ENCODE assay signal across 34 cellular contexts in genomic region chr18:77766421-77766820, GRCh38.
"Had no signal": no experiment of that assay in that cellular context is flagged by ENCODE, and none has a peak within 500 bp of the region (broad histone marks: within the 10 kb centered on the region; RNA-seq: fewer than 3 reads in every experiment).

No MANE protein-coding gene starts in this region.

- H3K36me3 Mint-ChIP-seq: activated CD8-positive, alpha-beta memory T cell treated with anti-CD3 and anti-CD28 coated beads, Interleukin-2, amount 10 ng/mL, durations not matched to agents 7 days and 5 days; activated naive CD4-positive, alpha-beta T cell treated with anti-CD3 and anti-CD28 coated beads, Interleukin-2, amount 50 U/mL, for 72 hours; activated naive CD8-positive, alpha-beta T cell treated with anti-CD3 and anti-CD28 coated beads for 36 hours had no signal

- H3K27ac ChIP-seq: adrenal gland, body of pancreas, brain microvascular endothelial cell, breast epithelium, VCaP had no signal

- ATAC-seq: activated CD8-positive, alpha-beta memory T cell treated with anti-CD3 and anti-CD28 coated beads, Interleukin-2, amount 10 ng/mL, durations not matched to agents 7 days and 5 days; activated CD8-positive, alpha-beta T cell treated with anti-CD3 and anti-CD28 coated beads, Interleukin-2, amount 10 ng/mL, durations not matched to agents 7 days and 5 days; activated naive CD4-positive, alpha-beta T cell treated with anti-CD3 and anti-CD28 coated beads, Interleukin-2, amount 50 U/mL, for 72 hours; body of pancreas had no signal

- H3K4me3 Mint-ChIP-seq: activated B cell treated with CpG ODN at 0.5 μM for 24 hours; activated CD4-positive, alpha-beta memory T cell treated with anti-CD3 and anti-CD28 coated beads, Interleukin-2, amount 10 ng/mL, durations not matched to agents 7 days and 5 days; activated CD4-positive, alpha-beta T cell treated with anti-CD3 and anti-CD28 coated beads, Interleukin-2, amount 10 ng/mL, durations not matched to agents 7 days and 5 days; activated CD8-positive, alpha-beta memory T cell treated with anti-CD3 and anti-CD28 coated beads, Interleukin-2, amount 10 ng/mL, durations not matched to agents 7 days and 5 days; activated CD8-positive, alpha-beta T cell treated with anti-CD3 and anti-CD28 coated beads, Interleukin-2, amount 10 ng/mL, durations not matched to agents 7 days and 5 days; activated naive CD4-positive, alpha-beta T cell treated with anti-CD3 and anti-CD28 coated beads for 36 hours; activated naive CD8-positive, alpha-beta T cell treated with anti-CD3 and anti-CD28 coated beads for 36 hours; activated T-cell treated with anti-CD3 and anti-CD28 coated beads, Interleukin-2, amount 50 U/mL, for 24 hours; T-helper 1 cell treated with Interleukin-12 subunit alpha and Interleukin-12 subunit beta and Interleukin-4 antibody, amounts not matched to agents 30 μg/mL and 1 μg/mL, for 36 hours; T-helper 2 cell treated with Interferon-gamma antibody and Interleukin-4, amounts not matched to agents 5 μg/mL and 100 μg/mL, for 36 hours had no signal

- H3K4me1 Mint-ChIP-seq: activated CD4-positive, alpha-beta memory T cell treated with anti-CD3 and anti-CD28 coated beads, Interleukin-2, amount 10 ng/mL, durations not matched to agents 7 days and 5 days; activated CD4-positive, alpha-beta T cell treated with anti-CD3 and anti-CD28 coated beads, Interleukin-2, amount 10 ng/mL, durations not matched to agents 7 days and 5 days; activated CD8-positive, alpha-beta memory T cell treated with anti-CD3 and anti-CD28 coated beads, Interleukin-2, amount 10 ng/mL, durations not matched to agents 7 days and 5 days; activated naive CD8-positive, alpha-beta T cell treated with anti-CD3 and anti-CD28 coated beads for 36 hours had no signal

- H3K27me3 ChIP-seq: adrenal gland, body of pancreas, brain microvascular endothelial cell had no signal

- H3K27ac Mint-ChIP-seq: activated B cell treated with CpG ODN at 0.5 μM for 24 hours; activated CD4-positive, alpha-beta memory T cell treated with anti-CD3 and anti-CD28 coated beads, Interleukin-2, amount 10 ng/mL, durations not matched to agents 7 days and 5 days; activated CD4-positive, alpha-beta T cell treated with anti-CD3 and anti-CD28 coated beads, Interleukin-2, amount 10 ng/mL, durations not matched to agents 7 days and 5 days; activated CD8-positive, alpha-beta memory T cell treated with anti-CD3 and anti-CD28 coated beads, Interleukin-2, amount 10 ng/mL, durations not matched to agents 7 days and 5 days; activated CD8-positive, alpha-beta T cell treated with anti-CD3 and anti-CD28 coated beads, Interleukin-2, amount 10 ng/mL, durations not matched to agents 7 days and 5 days; activated naive CD4-positive, alpha-beta T cell treated with anti-CD3 and anti-CD28 coated beads for 36 hours; activated naive CD4-positive, alpha-beta T cell treated with anti-CD3 and anti-CD28 coated beads, Interleukin-2, amount 50 U/mL, for 72 hours; activated naive CD8-positive, alpha-beta T cell treated with anti-CD3 and anti-CD28 coated beads for 36 hours; activated T-cell treated with anti-CD3 and anti-CD28 coated beads, Interleukin-2, amount 50 U/mL, for 24 hours; activated T-helper 2 cell treated with anti-CD3 and anti-CD28 coated beads, Interferon-gamma antibody, Interleukin-2, Interleukin-4, amounts not matched to agents 10 μg/mL and 5 μg/mL and 100 μg/mL, durations not matched to agents 14 hours and 24 hours and 36 hours; T-helper 1 cell treated with Interleukin-12 subunit alpha and Interleukin-12 subunit beta and Interleukin-4 antibody, amounts not matched to agents 30 μg/mL and 1 μg/mL, for 36 hours; T-helper 2 cell treated with Interferon-gamma antibody and Interleukin-4, amounts not matched to agents 5 μg/mL and 100 μg/mL, for 36 hours had no signal

- H3K36me3 ChIP-seq: adrenal gland, brain microvascular endothelial cell, breast epithelium had no signal

- H3K9me3 Mint-ChIP-seq: activated CD4-positive, alpha-beta T cell treated with anti-CD3 and anti-CD28 coated beads, Interleukin-2, amount 10 ng/mL, durations not matched to agents 7 days and 5 days; activated naive CD4-positive, alpha-beta T cell treated with anti-CD3 and anti-CD28 coated beads for 36 hours; activated T-cell treated with anti-CD3 and anti-CD28 coated beads, Interleukin-2, amount 50 U/mL, for 24 hours; activated T-helper 2 cell treated with anti-CD3 and anti-CD28 coated beads, Interferon-gamma antibody, Interleukin-2, Interleukin-4, amounts not matched to agents 10 μg/mL and 5 μg/mL and 100 μg/mL, durations not matched to agents 14 hours and 24 hours and 36 hours; T-helper 1 cell treated with Interleukin-12 subunit alpha and Interleukin-12 subunit beta and Interleukin-4 antibody, amounts not matched to agents 30 μg/mL and 1 μg/mL, for 36 hours; T-helper 2 cell treated with Interferon-gamma antibody and Interleukin-4, amounts not matched to agents 5 μg/mL and 100 μg/mL, for 36 hours had no signal

- DNase-seq: activated B cell treated with CpG ODN at 0.5 μM for 24 hours; activated CD4-positive, alpha-beta memory T cell treated with anti-CD3 and anti-CD28 coated beads, Interleukin-2, amount 10 ng/mL, durations not matched to agents 7 days and 5 days; activated CD4-positive, alpha-beta T cell treated with anti-CD3 and anti-CD28 coated beads for 48 hours; activated CD4-positive, alpha-beta T cell treated with anti-CD3 and anti-CD28 coated beads, Interleukin-2, amount 10 ng/mL, durations not matched to agents 7 days and 5 days; activated CD4-positive, alpha-beta T cell treated with anti-CD3 and anti-CD28 coated beads, Interleukin-2, amount 50 U/mL, for 48 hours; activated CD4-positive, CD25-positive, alpha-beta regulatory T cell treated with anti-CD3 and anti-CD28 coated beads, Interleukin-2, amount 50 U/mL, for 72 hours; activated CD8-positive, alpha-beta memory T cell treated with anti-CD3 and anti-CD28 coated beads for 24 hours; activated CD8-positive, alpha-beta memory T cell treated with anti-CD3 and anti-CD28 coated beads, Interleukin-2, amount 10 ng/mL, durations not matched to agents 7 days and 5 days; activated CD8-positive, alpha-beta memory T cell treated with anti-CD3 and anti-CD28 coated beads, Interleukin-2, amount 50 U/mL, for 48 hours; activated CD8-positive, alpha-beta T cell treated with anti-CD3 and anti-CD28 coated beads, Interleukin-2, amount 10 ng/mL, durations not matched to agents 7 days and 5 days; activated effector memory CD4-positive, alpha-beta T cell treated with anti-CD3 and anti-CD28 coated beads, Interleukin-2, amount 50 U/mL, for 16 hours; activated gamma-delta T cell treated with Interleukin-2 at 50 U/mL for 16 hours; activated naive CD4-positive, alpha-beta T cell; activated naive CD4-positive, alpha-beta T cell treated with anti-CD3 and anti-CD28 coated beads for 36 hours; activated naive CD4-positive, alpha-beta T cell treated with anti-CD3 and anti-CD28 coated beads, Interleukin-2, amount 50 U/mL, for 16 hours; activated naive CD8-positive, alpha-beta T cell treated with anti-CD3 and anti-CD28 coated beads for 36 hours; activated T-cell treated with anti-CD3 and anti-CD28 coated beads, Interleukin-2, amount 50 U/mL, for 24 hours; activated T-cell treated with anti-CD3 and anti-CD28 coated beads, Interleukin-2, amount 50 U/mL, for 48 hours; adrenal gland; amniotic stem cell; aorta; body of pancreas; brain microvascular endothelial cell; central memory CD4-positive, alpha-beta T cell; T-helper 2 cell; T-helper 9 cell had no signal

- H3K4me3 ChIP-seq: adrenal gland, body of pancreas, breast epithelium had no signal

- H3K4me1 ChIP-seq: adrenal gland, body of pancreas, breast epithelium had no signal

- FAIRE-seq: astrocyte, TTC549 had no signal

- H3K9me3 ChIP-seq: adrenal gland, body of pancreas, breast epithelium had no signal
